ENCODE assay signal across 23 cellular contexts in genomic region chr7:29112721-29113120, GRCh38.
"Had no signal": no experiment of that assay in that cellular context is flagged by ENCODE, and none has a peak within 500 bp of the region (broad histone marks: within the 10 kb centered on the region; RNA-seq: fewer than 3 reads in every experiment).

No MANE protein-coding gene starts in this region.

- H3K27me3 ChIP-seq: hepatocyte, right lobe of liver, spleen, testis had no signal

- H3K9me3 ChIP-seq: mucosa of descending colon, neutrophil, psoas muscle, right lobe of liver, spleen, testis, tibial nerve had no signal

- H2AFZ ChIP-seq: hepatocyte had no signal

- H3K27ac Mint-ChIP-seq: stimulated activated naive B cell treated with anti-CD40 and anti-IgM and Interleukin-4, amounts not matched to agents 10 μg/mL and 1 μg/mL and 100 μg/mL, for 72 hours; stimulated activated naive CD8-positive, alpha-beta T cell treated with anti-CD3 and anti-CD28 coated beads, Interleukin-15, amount 100 ng/mL, for 72 hours had no signal

- ATAC-seq: left ventricle myocardium superior; naive thymus-derived CD8-positive, alpha-beta T cell; psoas muscle had no signal

- H3K79me2 ChIP-seq: hepatocyte had no signal

- H3K4me2 ChIP-seq: hepatocyte had no signal

- H3K27ac ChIP-seq: coronary artery, dorsolateral prefrontal cortex, epithelial cell of prostate, hepatocyte, neutrophil, psoas muscle, right lobe of liver, testis, tibial nerve had no signal

- H3K9me3 Mint-ChIP-seq: naive thymus-derived CD8-positive, alpha-beta T cell; stimulated activated naive CD8-positive, alpha-beta T cell treated with anti-CD3 and anti-CD28 coated beads, Interleukin-15, amount 100 ng/mL, for 72 hours had no signal

- DNase-seq: dorsolateral prefrontal cortex; effector CD8-positive, alpha-beta T cell; foreskin melanocyte; head of caudate nucleus; left colon; left ventricle myocardium superior; mucosa of descending colon; naive thymus-derived CD8-positive, alpha-beta T cell; psoas muscle; retina; right lobe of liver; spleen; stimulated activated CD4-positive, alpha-beta T cell treated with anti-CD3 and anti-CD28 coated beads, Interleukin-2, amount 100 ng/mL, for 24 hours; stimulated activated CD4-positive, alpha-beta T cell treated with anti-CD3 and anti-CD28 coated beads, Interleukin-4, amount 100 ng/mL, for 4 hours; stimulated activated naive B cell treated with anti-CD40 and anti-IgM and Interleukin-4, amounts not matched to agents 10 μg/mL and 1 μg/mL and 100 μg/mL, for 72 hours; stimulated activated naive CD8-positive, alpha-beta T cell treated with anti-CD3 and anti-CD28 coated beads, Interleukin-15, amount 100 ng/mL, for 72 hours; testis had no signal

- H3K4me3 ChIP-seq: coronary artery, dorsolateral prefrontal cortex, hepatocyte, lung, mucosa of descending colon, psoas muscle, right lobe of liver, spleen, testis, tibial nerve had no signal

- H3K36me3 Mint-ChIP-seq: naive thymus-derived CD8-positive, alpha-beta T cell; stimulated activated naive B cell treated with anti-CD40 and anti-IgM and Interleukin-4, amounts not matched to agents 10 μg/mL and 1 μg/mL and 100 μg/mL, for 72 hours had no signal

- H3K36me3 ChIP-seq: neutrophil, right lobe of liver, tibial nerve had no signal

- H3K4me3 Mint-ChIP-seq: naive thymus-derived CD8-positive, alpha-beta T cell; stimulated activated naive B cell treated with anti-CD40 and anti-IgM and Interleukin-4, amounts not matched to agents 10 μg/mL and 1 μg/mL and 100 μg/mL, for 72 hours; stimulated activated naive CD8-positive, alpha-beta T cell treated with anti-CD3 and anti-CD28 coated beads, Interleukin-15, amount 100 ng/mL, for 72 hours had no signal

- H3K4me1 ChIP-seq: psoas muscle, right lobe of liver had no signal
